ENCODE assay signal across 23 cellular contexts in the genomic region with DNA sequence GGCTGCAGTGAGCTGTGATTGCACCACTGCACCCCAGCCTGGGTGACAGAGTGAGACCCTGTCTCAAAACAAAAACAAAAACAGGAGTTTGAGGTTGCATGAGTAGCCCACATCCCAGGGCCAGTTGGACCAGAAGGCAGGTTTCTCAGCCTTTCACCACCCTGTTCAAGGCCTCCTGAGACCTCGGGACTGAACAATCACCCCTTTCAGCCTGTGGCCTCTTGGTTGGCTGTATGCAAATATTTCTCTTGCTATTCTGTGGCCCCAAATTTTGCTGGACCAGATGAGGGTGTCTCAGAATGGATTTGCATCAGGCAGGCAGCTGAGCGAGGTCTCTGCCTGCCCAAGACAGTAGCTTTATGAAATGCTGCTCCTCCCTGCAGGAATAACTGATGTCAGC. TPM values are rescaled to one million over a fixed set of nuclear protein-coding genes. Genes with fewer than 3 reads are reported as not detected.
DNase-seq lines count a peak whose midpoint lies in the region; ATAC-seq and TF ChIP-seq lines count a peak whose summit lies in the region.
"Had no signal": no experiment of that assay in that cellular context is flagged by ENCODE, and none has a peak within 500 bp of the region (broad histone marks: within the 10 kb centered on the region; RNA-seq: fewer than 3 reads in every experiment).

No MANE protein-coding gene starts in this region.

- H3K36me3 Mint-ChIP-seq in type B pancreatic cell = peaks cover 8% of the 10 kb centered on the region
- H3K36me3 Mint-ChIP-seq: CD4-positive, CD25-positive, alpha-beta regulatory T cell; IgD-negative memory B cell had no signal

- ATAC-seq in GM18861 (IDR thresholded peaks at IDR 0.05; ENCODE audit: unreplicated experiment) (peak; percentile 85), GM21529 (IDR thresholded peaks at IDR 0.05; ENCODE audit: unreplicated experiment) (peak; percentile 76), HG03342 (IDR thresholded peaks at IDR 0.05; ENCODE audit: unreplicated experiment) (peak; percentile 87), GM18505 (IDR thresholded peaks at IDR 0.05; ENCODE audit: unreplicated experiment) (no peak)
- ATAC-seq: right cardiac atrium, upper lobe of right lung had no signal

- H3K4me3 Mint-ChIP-seq in type B pancreatic cell = no peak overlapping the region
- H3K4me3 Mint-ChIP-seq: CD4-positive, CD25-positive, alpha-beta regulatory T cell; IgD-negative memory B cell; stimulated activated naive CD8-positive, alpha-beta T cell treated with anti-CD3 and anti-CD28 coated beads, Interleukin-15, Interleukin-2, amounts not matched to agents 100 ng/mL and 50 ng/mL, for 24 hours had no signal

- peaks cover 25% of the 10 kb centered on the region for H3K4me1 Mint-ChIP-seq in type B pancreatic cell (ENCODE audit: unreplicated experiment)
- H3K4me1 Mint-ChIP-seq: CD4-positive, CD25-positive, alpha-beta regulatory T cell; IgD-negative memory B cell had no signal

- H3K27me3 Mint-ChIP-seq in type B pancreatic cell = no peaks in the 10 kb centered on the region

- no peak for TF ChIP-seq CTCF in type B pancreatic cell (conservative IDR thresholded peaks at IDR 0.05)

- H3K27ac Mint-ChIP-seq in type B pancreatic cell = no peak overlapping the region
- H3K27ac Mint-ChIP-seq: CD4-positive, CD25-positive, alpha-beta regulatory T cell; stimulated activated naive CD8-positive, alpha-beta T cell treated with anti-CD3 and anti-CD28 coated beads, Interleukin-15, Interleukin-2, amounts not matched to agents 100 ng/mL and 50 ng/mL, for 24 hours had no signal

- DNase-seq in medulla oblongata (ENCODE audit: extremely low spot score) (peak; percentile 62), OCI-M1 (lab: John Stamatoyannopoulos, UW) (no peak), type B pancreatic cell (ENCODE audit: extremely low spot score, unreplicated experiment) (no peak)
- DNase-seq in stimulated activated CD4-positive, alpha-beta T cell treated with anti-CD3 and anti-CD28 coated beads, Interleukin-4, amount 100 ng/mL, for 1 hour = no peak
- DNase-seq: activated CD4-positive, alpha-beta T cell treated with anti-CD3 and anti-CD28 coated beads, Interleukin-2, amount 50 U/mL, for 4 hours; activated naive CD4-positive, alpha-beta T cell; activated T-cell treated with anti-CD3 and anti-CD28 coated beads for 4 hours; CD4-positive, CD25-positive, alpha-beta regulatory T cell; effector memory CD4-positive, alpha-beta T cell; glutamatergic neuron; HCEC 1CT; NCI-H187; NCI-H446; T-helper 1 cell; upper lobe of right lung had no signal

- TF ChIP-seq POLR2A in GM18505 (IDR thresholded peaks at IDR 0.05; ENCODE audit: borderline replicate concordance, extremely low read depth, insufficient read depth, insufficient read length) = no peak

- no peaks in the 10 kb centered on the region for H3K9me3 Mint-ChIP-seq in type B pancreatic cell
- H3K9me3 Mint-ChIP-seq: IgD-negative memory B cell; stimulated activated naive CD8-positive, alpha-beta T cell treated with anti-CD3 and anti-CD28 coated beads, Interleukin-15, Interleukin-2, amounts not matched to agents 100 ng/mL and 50 ng/mL, for 24 hours had no signal

RNA-seq across cellular contexts. Expression of gene DPYSL5, which starts 56.9 kb away (rescaled TPM):
- total RNA-seq in type B pancreatic cell (ENCODE audit: low replicate concordance) = 8.5 and 51.1 TPM in 2 replicates
- total RNA-seq: CD4-positive, CD25-positive, alpha-beta regulatory T cell; liver; right cardiac atrium; upper lobe of right lung had no signal
